In the genomic region with DNA sequence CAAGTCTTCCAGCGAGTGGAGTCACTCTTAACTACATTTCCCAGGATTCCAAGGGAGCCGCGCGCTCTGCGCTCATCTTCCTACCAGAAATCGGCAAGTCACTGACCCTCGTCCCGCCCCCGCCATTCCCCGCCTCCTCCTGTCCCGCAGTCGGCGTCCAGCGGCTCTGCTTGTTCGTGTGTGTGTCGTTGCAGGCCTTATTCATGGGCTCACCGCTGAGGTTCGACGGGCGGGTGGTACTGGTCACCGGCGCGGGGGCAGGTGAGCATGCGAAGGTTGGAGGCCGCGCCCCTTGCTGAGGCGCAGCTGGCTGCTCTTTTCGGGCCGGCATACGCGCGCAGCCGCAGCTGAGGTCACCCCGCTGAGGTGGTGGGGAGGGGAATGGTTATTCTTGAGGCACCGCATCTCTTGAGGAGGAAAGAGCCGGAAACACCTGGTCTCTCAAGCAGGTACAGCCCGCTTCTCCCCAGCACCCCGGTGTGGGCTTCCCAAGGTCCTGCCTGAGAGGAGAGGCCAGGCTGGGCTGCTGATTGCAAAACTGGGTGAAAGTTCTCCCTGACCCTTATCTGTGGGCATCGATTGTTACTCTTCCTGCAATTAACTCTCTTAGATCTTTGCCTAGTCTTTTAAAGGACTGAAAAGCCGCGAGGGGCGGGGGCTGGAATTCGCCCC, we compare ENCODE assay signal across 1 cellular context.
A peak's percentile ranks its signal among the peaks of the same experiment; 100 is the strongest.
TF ChIP-seq lines count a peak whose summit lies in the region.

A gene with protein sequence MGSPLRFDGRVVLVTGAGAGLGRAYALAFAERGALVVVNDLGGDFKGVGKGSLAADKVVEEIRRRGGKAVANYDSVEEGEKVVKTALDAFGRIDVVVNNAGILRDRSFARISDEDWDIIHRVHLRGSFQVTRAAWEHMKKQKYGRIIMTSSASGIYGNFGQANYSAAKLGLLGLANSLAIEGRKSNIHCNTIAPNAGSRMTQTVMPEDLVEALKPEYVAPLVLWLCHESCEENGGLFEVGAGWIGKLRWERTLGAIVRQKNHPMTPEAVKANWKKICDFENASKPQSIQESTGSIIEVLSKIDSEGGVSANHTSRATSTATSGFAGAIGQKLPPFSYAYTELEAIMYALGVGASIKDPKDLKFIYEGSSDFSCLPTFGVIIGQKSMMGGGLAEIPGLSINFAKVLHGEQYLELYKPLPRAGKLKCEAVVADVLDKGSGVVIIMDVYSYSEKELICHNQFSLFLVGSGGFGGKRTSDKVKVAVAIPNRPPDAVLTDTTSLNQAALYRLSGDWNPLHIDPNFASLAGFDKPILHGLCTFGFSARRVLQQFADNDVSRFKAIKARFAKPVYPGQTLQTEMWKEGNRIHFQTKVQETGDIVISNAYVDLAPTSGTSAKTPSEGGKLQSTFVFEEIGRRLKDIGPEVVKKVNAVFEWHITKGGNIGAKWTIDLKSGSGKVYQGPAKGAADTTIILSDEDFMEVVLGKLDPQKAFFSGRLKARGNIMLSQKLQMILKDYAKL (plus strand): TSS at position 125 of the 672 bp plus-strand sequence. CDS start 79 bp downstream, at position 204.

TF ChIP-seq in Ishikawa, 13 proteins besides CTCF, POLR2A, EP300 and RAD21 (continued from another document):
- TF ChIP-seq, protein P1, sequence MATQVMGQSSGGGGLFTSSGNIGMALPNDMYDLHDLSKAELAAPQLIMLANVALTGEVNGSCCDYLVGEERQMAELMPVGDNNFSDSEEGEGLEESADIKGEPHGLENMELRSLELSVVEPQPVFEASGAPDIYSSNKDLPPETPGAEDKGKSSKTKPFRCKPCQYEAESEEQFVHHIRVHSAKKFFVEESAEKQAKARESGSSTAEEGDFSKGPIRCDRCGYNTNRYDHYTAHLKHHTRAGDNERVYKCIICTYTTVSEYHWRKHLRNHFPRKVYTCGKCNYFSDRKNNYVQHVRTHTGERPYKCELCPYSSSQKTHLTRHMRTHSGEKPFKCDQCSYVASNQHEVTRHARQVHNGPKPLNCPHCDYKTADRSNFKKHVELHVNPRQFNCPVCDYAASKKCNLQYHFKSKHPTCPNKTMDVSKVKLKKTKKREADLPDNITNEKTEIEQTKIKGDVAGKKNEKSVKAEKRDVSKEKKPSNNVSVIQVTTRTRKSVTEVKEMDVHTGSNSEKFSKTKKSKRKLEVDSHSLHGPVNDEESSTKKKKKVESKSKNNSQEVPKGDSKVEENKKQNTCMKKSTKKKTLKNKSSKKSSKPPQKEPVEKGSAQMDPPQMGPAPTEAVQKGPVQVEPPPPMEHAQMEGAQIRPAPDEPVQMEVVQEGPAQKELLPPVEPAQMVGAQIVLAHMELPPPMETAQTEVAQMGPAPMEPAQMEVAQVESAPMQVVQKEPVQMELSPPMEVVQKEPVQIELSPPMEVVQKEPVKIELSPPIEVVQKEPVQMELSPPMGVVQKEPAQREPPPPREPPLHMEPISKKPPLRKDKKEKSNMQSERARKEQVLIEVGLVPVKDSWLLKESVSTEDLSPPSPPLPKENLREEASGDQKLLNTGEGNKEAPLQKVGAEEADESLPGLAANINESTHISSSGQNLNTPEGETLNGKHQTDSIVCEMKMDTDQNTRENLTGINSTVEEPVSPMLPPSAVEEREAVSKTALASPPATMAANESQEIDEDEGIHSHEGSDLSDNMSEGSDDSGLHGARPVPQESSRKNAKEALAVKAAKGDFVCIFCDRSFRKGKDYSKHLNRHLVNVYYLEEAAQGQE (IDR thresholded peaks at IDR 0.05; ENCODE audit: low read depth): 0 out of 2 replicates have a peak, but pooled peaks have one; percentile 8
- peak; percentile 9; the same call in 1 of the 2 replicates for TF ChIP-seq NFIC (IDR thresholded peaks at IDR 0.05)
- TF ChIP-seq TCF12 (IDR thresholded peaks at IDR 0.05; ENCODE audit: low read depth): peak; percentile 14; the same call in 1 of the 2 replicates
- 0 out of 2 replicates have a peak, but pooled peaks have one; percentile 42 for TF ChIP-seq CEBPB (IDR thresholded peaks at IDR 0.05)
